In the genomic region with DNA sequence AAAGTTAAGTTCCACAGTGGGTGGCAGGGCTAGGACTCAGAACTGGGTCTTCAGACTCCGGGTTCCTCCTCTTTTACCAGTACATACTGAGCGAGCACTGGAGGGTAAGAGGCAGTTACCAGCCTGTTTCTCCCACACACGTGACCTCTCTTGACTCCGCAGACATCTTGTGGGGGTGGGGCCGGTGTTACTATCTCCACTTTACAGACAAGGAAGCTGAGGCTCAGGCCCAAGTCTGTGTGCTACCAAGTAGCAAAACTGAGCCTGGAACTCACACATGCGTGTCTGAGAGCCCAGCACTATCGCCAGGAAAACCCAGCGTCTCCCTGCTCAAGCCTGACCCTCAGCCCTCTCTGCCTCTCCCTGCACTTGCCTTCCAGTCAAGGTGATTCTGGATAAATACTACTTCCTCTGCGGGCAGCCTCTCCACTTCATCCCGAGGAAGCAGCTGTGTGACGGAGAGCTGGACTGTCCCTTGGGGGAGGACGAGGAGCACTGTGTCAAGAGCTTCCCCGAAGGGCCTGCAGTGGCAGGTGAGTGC, we compare ENCODE assay signal across 22 cellular contexts. TPM values are rescaled to one million over a fixed set of nuclear protein-coding genes. Genes with fewer than 3 reads are reported as not detected.
"Had no signal": no experiment of that assay in that cellular context is flagged by ENCODE, and none has a peak within 500 bp of the region (broad histone marks: within the 10 kb centered on the region; RNA-seq: fewer than 3 reads in every experiment).

No MANE protein-coding gene starts in this region.

- H3K4me3 ChIP-seq: lung, tibial nerve, vagina had no signal

- H3K9me3 ChIP-seq: neutrophil, tibial nerve, vagina had no signal

- H2AFZ ChIP-seq: parathyroid adenoma had no signal

- H3K4me3 Mint-ChIP-seq: activated B cell treated with CpG ODN at 0.5 μM for 24 hours; activated T-cell treated with anti-CD3 and anti-CD28 coated beads, Interleukin-2, amount 50 U/mL, for 72 hours had no signal

- H3K27me3 ChIP-seq: brain microvascular endothelial cell, neutrophil, tibial nerve, vagina had no signal

- H3K27ac ChIP-seq: brain microvascular endothelial cell, foreskin keratinocyte, neutrophil, parathyroid adenoma, tibial nerve, vagina had no signal

- H3K27ac Mint-ChIP-seq: activated B cell treated with CpG ODN at 0.5 μM for 24 hours; activated T-cell treated with anti-CD3 and anti-CD28 coated beads, Interleukin-2, amount 50 U/mL, for 72 hours had no signal

- ATAC-seq: activated T-cell treated with anti-CD3 and anti-CD28 coated beads, Interleukin-2, amount 50 U/mL, for 72 hours; foreskin keratinocyte had no signal

- H3K4me1 ChIP-seq: foreskin keratinocyte, parathyroid adenoma, tibial nerve, vagina had no signal

- H3K4me1 Mint-ChIP-seq: activated B cell treated with CpG ODN at 0.5 μM for 24 hours had no signal

- H3K36me3 ChIP-seq: brain microvascular endothelial cell, neutrophil, tibial nerve, vagina had no signal

- H3K9ac ChIP-seq: parathyroid adenoma had no signal

- DNase-seq: activated B cell treated with CpG ODN at 0.5 μM for 24 hours; activated CD4-positive, alpha-beta T cell treated with anti-CD3 and anti-CD28 coated beads for 48 hours; activated CD8-positive, alpha-beta memory T cell treated with anti-CD3 and anti-CD28 coated beads, Interleukin-2, amount 50 U/mL, for 48 hours; activated naive CD4-positive, alpha-beta T cell; activated T-cell treated with anti-CD3 and anti-CD28 coated beads, Interleukin-2, amount 50 U/mL, for 72 hours; anterior cingulate cortex; brain microvascular endothelial cell; effector memory CD4-positive, alpha-beta T cell; foreskin keratinocyte; midbrain; retina; stimulated activated CD4-positive, alpha-beta T cell treated with anti-CD3 and anti-CD28 coated beads, Interleukin-15, amount 100 ng/mL, for 24 hours; stimulated activated CD4-positive, alpha-beta T cell treated with anti-CD3 and anti-CD28 coated beads, Interleukin-4, amount 100 ng/mL, for 1 hour; stimulated activated naive CD4-positive, alpha-beta T cell had no signal

- H3K9me3 Mint-ChIP-seq: activated B cell treated with CpG ODN at 0.5 μM for 24 hours; activated T-cell treated with anti-CD3 and anti-CD28 coated beads, Interleukin-2, amount 50 U/mL, for 72 hours had no signal

RNA-seq across cellular contexts. Expression of gene SMIM35, which starts 16.0 kb away (rescaled TPM):
- total RNA-seq: foreskin keratinocyte, skeletal muscle tissue, subcutaneous adipose tissue, tibial nerve, vagina had no signal
- polyA plus RNA-seq: foreskin keratinocyte had no signal

RNA-seq across cellular contexts. Expression of gene TMPRSS4, which starts 25.9 kb away (rescaled TPM):
- total RNA-seq: activated B cell treated with CpG ODN at 0.5 μM for 24 hours; skeletal muscle tissue; T-helper 1 cell treated with Interleukin-12 subunit alpha and Interleukin-12 subunit beta and Interleukin-4 antibody, amounts not matched to agents 30 ng/mL and 1 ng/mL, for 36 hours; tibial nerve had no signal

RNA-seq across cellular contexts. Expression of gene SCN4B, which starts 49.8 kb away (rescaled TPM):
- total RNA-seq: activated B cell treated with CpG ODN at 0.5 μM for 24 hours had no signal
